Comparison of ENCODE assay signal across 8 cellular contexts in genomic region chr4:99949999-99950912, GRCh38. TPM values are rescaled to one million over a fixed set of nuclear protein-coding genes. Genes with fewer than 3 reads are reported as not detected.
A peak's percentile ranks its signal among the peaks of the same experiment; 100 is the strongest.
DNase-seq lines count a peak whose midpoint lies in the region; ATAC-seq and TF ChIP-seq lines count a peak whose summit lies in the region.

Gene H2AZ1, minus strand, starts transcription at chr4:99950275. Its CDS starts 105 bp downstream, at chr4:99950170.

- peaks cover 25% of the 10 kb centered on the region for H3K4me1 Mint-ChIP-seq in nephron progenitor cell
- peaks cover 23% of the 10 kb centered on the region for H3K4me1 Mint-ChIP-seq in stimulated activated naive CD8-positive, alpha-beta T cell treated with anti-CD3 and anti-CD28 coated beads, Interleukin-15, amount 100 ng/mL, for 72 hours

- TF ChIP-seq CTCF in nephron progenitor cell (IDR thresholded peaks at IDR 0.05): no peak

- in situ Hi-C loops in G401 (cut with HindIII; ENCODE audit: low sequenced_read_pairs): no loop called here
- in situ Hi-C loops in HAP-1 (cut with MboI; ENCODE audit: low sequenced_read_pairs): no loop called here

- no peaks in the 10 kb centered on the region for H3K9me3 ChIP-seq in HAP-1
- H3K9me3 ChIP-seq in MG63: no peaks in the 10 kb centered on the region

- DNase-seq in G401 (ENCODE audit: low spot score) (peak; percentile 100), HAP-1 (ENCODE audit: low spot score in 2 of 2) (peak; percentile 94 to 99), MG63 (peak; percentile 96), SHP77 (lab: John Stamatoyannopoulos, UW) (peak; percentile 90 to 93), fibroblast of the conjunctiva (ENCODE audit: low read depth) (peak; percentile 98), nephron progenitor cell (peak; percentile 97)
- DNase-seq in activated effector memory CD4-positive, alpha-beta T cell treated with Interleukin-2 at 50 U/mL for 16 hours: peak; percentile 96
- peak; percentile 93 to 97 for DNase-seq in stimulated activated naive CD8-positive, alpha-beta T cell treated with anti-CD3 and anti-CD28 coated beads, Interleukin-15, amount 100 ng/mL, for 72 hours

- H3K9me3 Mint-ChIP-seq in nephron progenitor cell: no peaks in the 10 kb centered on the region
- H3K9me3 Mint-ChIP-seq in stimulated activated naive CD8-positive, alpha-beta T cell treated with anti-CD3 and anti-CD28 coated beads, Interleukin-15, amount 100 ng/mL, for 72 hours: no peaks in the 10 kb centered on the region

- H3K36me3 ChIP-seq in HAP-1 (replicated peaks): peaks cover 27% of the 10 kb centered on the region
- H3K36me3 ChIP-seq in MG63: peaks cover 24% of the 10 kb centered on the region

- H3K4me3 Mint-ChIP-seq in nephron progenitor cell: no peak within 1 kb of the TSS
- no peak within 1 kb of the TSS for H3K4me3 Mint-ChIP-seq in stimulated activated naive CD8-positive, alpha-beta T cell treated with anti-CD3 and anti-CD28 coated beads, Interleukin-15, amount 100 ng/mL, for 72 hours

- H3K4me3 ChIP-seq in HAP-1 (peak within 1 kb of the TSS; percentile 75), MG63 (peak within 1 kb of the TSS; percentile 86)

- peaks cover 7% of the 10 kb centered on the region for H3K36me3 Mint-ChIP-seq in nephron progenitor cell (ENCODE audit: low read depth)

- H3K27me3 ChIP-seq in HAP-1 (ENCODE audit: low read depth): no peaks in the 10 kb centered on the region
- H3K27me3 ChIP-seq in MG63: no peaks in the 10 kb centered on the region

- H3K27ac Mint-ChIP-seq in nephron progenitor cell: no peak within 1 kb of the TSS
- H3K27ac Mint-ChIP-seq in stimulated activated naive CD8-positive, alpha-beta T cell treated with anti-CD3 and anti-CD28 coated beads, Interleukin-15, amount 100 ng/mL, for 72 hours: no peak within 1 kb of the TSS

- no peaks in the 10 kb centered on the region for H3K27me3 Mint-ChIP-seq in nephron progenitor cell (ENCODE audit: low read depth, poor library complexity)
- H3K27me3 Mint-ChIP-seq in stimulated activated naive CD8-positive, alpha-beta T cell treated with anti-CD3 and anti-CD28 coated beads, Interleukin-15, amount 100 ng/mL, for 72 hours: no peaks in the 10 kb centered on the region

- peak; percentile 72 for ATAC-seq in stimulated activated naive CD8-positive, alpha-beta T cell treated with anti-CD3 and anti-CD28 coated beads, Interleukin-15, amount 100 ng/mL, for 72 hours

- peaks cover 18% of the 10 kb centered on the region for H3K4me1 ChIP-seq in HAP-1

RNA-seq across cellular contexts. Expression of gene H2AZ1, which starts in this region (rescaled TPM):
- total RNA-seq in G401 (2014; rRNA removed; shearing (Covaris generic)): 715 and 727 TPM in 2 replicates
- total RNA-seq in MG63 (2014; rRNA removed; shearing (Covaris generic); ENCODE audit: low replicate concordance): 583 and 635 TPM in 2 replicates

Comparison
In these comparisons a context has a peak if more than half of its experiments do, and no peak if none do; other contexts are left out.
1. Peak in every context shown above with its lines: DNase-seq, ATAC-seq and H3K4me3 ChIP-seq.